9 cellular contexts compared by ENCODE assay signal in genomic region chr3:168061332-168061996, GRCh38. TPM values are rescaled to one million over a fixed set of nuclear protein-coding genes. Genes with fewer than 3 reads are reported as not detected.
A peak's percentile ranks its signal among the peaks of the same experiment; 100 is the strongest.
DNase-seq lines count a peak whose midpoint lies in the region; ATAC-seq and TF ChIP-seq lines count a peak whose summit lies in the region.
"Had no signal": no experiment of that assay in that cellular context is flagged by ENCODE, and none has a peak within 500 bp of the region (broad histone marks: within the 10 kb centered on the region; RNA-seq: fewer than 3 reads in every experiment).

No MANE protein-coding gene starts in this region.

- TF ChIP-seq POLR2A in upper lobe of left lung (IDR thresholded peaks at IDR 0.05) (no peak), transverse colon (IDR thresholded peaks at IDR 0.05) (no peak)

- H3K4me3 Mint-ChIP-seq in T-cell = peak overlapping the region in 1 of 3 donors; percentile 1

- no peak overlapping the region for H2AFZ ChIP-seq in smooth muscle cell (ENCODE audit: low read depth)

- no peak overlapping the region for H3K27ac Mint-ChIP-seq in T-cell

- POLR2A ChIA-PET in T-cell (lab: Charles Lee) = no interaction called here

- H4K20me1 ChIP-seq in smooth muscle cell (ENCODE audit: low read depth) = peaks cover 82% of the 10 kb centered on the region

- no peaks in the 10 kb centered on the region for H3F3A ChIP-seq in smooth muscle cell (ENCODE audit: low read depth)

- peaks cover 0 to 6% (median 0%) of the 10 kb centered on the region in 3 donors for H3K4me1 Mint-ChIP-seq in T-cell

- H3K9me3 Mint-ChIP-seq in T-cell = no peaks in the 10 kb centered on the region

- peak; percentile 25 for DNase-seq in EL
- no peak for DNase-seq in choroid plexus epithelial cell (ENCODE audit: low read depth)
- DNase-seq in upper lobe of left lung = no peak
- DNase-seq in smooth muscle cell (lab: John Stamatoyannopoulos, UW; ENCODE audit: unreplicated experiment) = no peak
- no peak for DNase-seq in transverse colon
- DNase-seq in T-cell = no peak
- DNase-seq: kidney had no signal

- TF ChIP-seq CTCF in choroid plexus epithelial cell (conservative IDR thresholded peaks at IDR 0.05; ENCODE audit: low read depth, low read length) = peak; percentile 31
- TF ChIP-seq CTCF in upper lobe of left lung (IDR thresholded peaks at IDR 0.05) = no peak
- TF ChIP-seq CTCF in smooth muscle cell (IDR thresholded peaks at IDR 0.05; ENCODE audit: borderline replicate concordance, insufficient read depth, poor library complexity, severe bottlenecking) = no peak
- no peak for TF ChIP-seq CTCF in transverse colon (IDR thresholded peaks at IDR 0.05)

- H3K79me2 ChIP-seq in smooth muscle cell (ENCODE audit: low read depth) = peaks cover 97% of the 10 kb centered on the region

- H3K4me2 ChIP-seq in smooth muscle cell = no peak overlapping the region

- WGBS in upper lobe of left lung, 2 donors = 64 to 66% methylated on average over 5 of the region's 5 CpGs
- WGBS in smooth muscle cell (ENCODE audit: low lambda C conversion rate) = 66% methylated on average over 5 of the region's 5 CpGs
- WGBS in transverse colon (ENCODE audit: low coverage in 1 of 2), 2 donors = 46 to 49% methylated on average over 5 of the region's 5 CpGs

- intact Hi-C loops in transverse colon (cut with DNase I; ENCODE audit: low total_unique reads) = no loop called here

- in situ Hi-C loops in transverse colon (cut with MboI; ENCODE audit: low pct_ligation_motif_present in 1 of 4, low pct_unique_long_range_greater_than_20kb in 1 of 4, low sequenced_read_pairs in 3 of 4) = no loop called here

- H3K27ac ChIP-seq in upper lobe of left lung (no peak overlapping the region), smooth muscle cell (ENCODE audit: low read depth) (no peak overlapping the region), transverse colon (peak overlapping the region in 1 of 4 donors; percentile 4)

- ATAC-seq in GM19468 (IDR thresholded peaks at IDR 0.05; ENCODE audit: extremely low read depth, unreplicated experiment) = peak; percentile 74
- peak; percentile 92 for ATAC-seq in HG03280 (IDR thresholded peaks at IDR 0.05; ENCODE audit: unreplicated experiment)
- ATAC-seq in upper lobe of left lung (ENCODE audit: low FRiP score in 2 of 2) = no peak
- no peak for ATAC-seq in T-cell (replicated peaks in 1 of 4)

- H3K36me3 Mint-ChIP-seq in T-cell = no peaks in the 10 kb centered on the region

- H3K27me3 Mint-ChIP-seq in T-cell = peaks cover 0 to 4% of the 10 kb centered on the region in 2 donors

- H3K36me3 ChIP-seq in upper lobe of left lung (no peaks in the 10 kb centered on the region), smooth muscle cell (ENCODE audit: low read depth) (no peaks in the 10 kb centered on the region), transverse colon (no peaks in the 10 kb centered on the region)

- H3K9ac ChIP-seq in smooth muscle cell (ENCODE audit: low read depth) = no peak overlapping the region

- peaks cover 0 to 28% (median 6%) of the 10 kb centered on the region in 4 donors for H3K4me1 ChIP-seq in upper lobe of left lung
- no peaks in the 10 kb centered on the region for H3K4me1 ChIP-seq in smooth muscle cell (ENCODE audit: low read depth)
- peaks cover 0 to 47% (median 32%) of the 10 kb centered on the region in 4 donors for H3K4me1 ChIP-seq in transverse colon

- H3K4me3 ChIP-seq in choroid plexus epithelial cell (ENCODE audit: low read depth, low read length) (no peak overlapping the region), upper lobe of left lung (no peak overlapping the region), smooth muscle cell (no peak overlapping the region), transverse colon (no peak overlapping the region)

- H3K9me3 ChIP-seq in upper lobe of left lung = no peaks in the 10 kb centered on the region
- H3K9me3 ChIP-seq in smooth muscle cell (replicated peaks; ENCODE audit: low read depth) = no peaks in the 10 kb centered on the region
- H3K9me3 ChIP-seq in transverse colon = no peaks in the 10 kb centered on the region

- CTCF ChIA-PET in T-cell (lab: Charles Lee) = interaction anchor here in 1 of 2 donors (0.7 kb wide), 2 partner anchors 276 to 754 kb away, joined by 3 to 9 read pairs; no protein-coding TSS in a partner anchor

- TF ChIP-seq EP300 in upper lobe of left lung (IDR thresholded peaks at IDR 0.05) (no peak), transverse colon (IDR thresholded peaks at IDR 0.05; ENCODE audit: low read depth) (no peak)

- H3K27me3 ChIP-seq in upper lobe of left lung (no peaks in the 10 kb centered on the region), smooth muscle cell (ENCODE audit: low read depth) (no peaks in the 10 kb centered on the region), transverse colon (no peaks in the 10 kb centered on the region)

RNA-seq across cellular contexts. Expression of gene GOLIM4, which starts 34.3 kb away (rescaled TPM):
- total RNA-seq in upper lobe of left lung = 10 to 100 TPM; 34.6 to 79.1 (median 43.6) TPM
- total RNA-seq in smooth muscle cell = 44.5 and 65.1 TPM in 2 replicates
- 45.4 and 59.9 TPM in 2 replicates for polyA plus RNA-seq in smooth muscle cell
- 100 to 1,000 TPM in 2 of 4 donors, 10 to 100 TPM in 2; 87.2 to 120 (median 101) TPM for total RNA-seq in transverse colon
- total RNA-seq in T-cell = 1 to 10 TPM in 2 of 5 donors, under 1 TPM in 3; 0.49 to 1.5 (median 0.96) TPM

Comparison
In these comparisons a context has a peak if more than half of its experiments do, and no peak if none do; other contexts are left out.
1. ATAC-seq: peak in GM19468 (single experiment) and HG03280 (single experiment); none in upper lobe of left lung (0 of 2) and T-cell (0 of 4).
2. RNA of gene GOLIM4, which starts 34.3 kb away (total RNA-seq): 87.2 to 120 TPM in transverse colon, 44.5 to 65.1 TPM in smooth muscle cell and 34.6 to 79.1 TPM in upper lobe of left lung; 0.49 to 1.5 TPM in T-cell; every median in the first group is over 10 times any median in the second.